In genomic region chr2:162217596-162217995, GRCh38 we compare ENCODE assay signal across 1 cellular context.
TF ChIP-seq lines count a peak whose summit lies in the region.

No MANE protein-coding gene starts in this region.

TF ChIP-seq in SK-N-SH, 30 proteins besides CTCF, POLR2A, EP300 and RAD21 (continued from another document):
- TF ChIP-seq GATA2 (CRISPR knock-in tag; IDR thresholded peaks at IDR 0.05) = no peak
- TF ChIP-seq SIN3A (IDR thresholded peaks at IDR 0.05; ENCODE audit: borderline replicate concordance, low read depth, low read length) = no peak
- no peak for TF ChIP-seq ELF1 (IDR thresholded peaks at IDR 0.05)
- TF ChIP-seq CHD2 (IDR thresholded peaks at IDR 0.05; ENCODE audit: low read length, partially characterized antibody) = no peak
- TF ChIP-seq EZH2phosphoT487 (IDR thresholded peaks at IDR 0.05; ENCODE audit: borderline replicate concordance, low read depth) = no peak
- TF ChIP-seq JUND (IDR thresholded peaks at IDR 0.05) = no peak
- TF ChIP-seq REST (IDR thresholded peaks at IDR 0.05; ENCODE audit: low read depth, low read length) = no peak
- no peak for TF ChIP-seq YY1 (IDR thresholded peaks at IDR 0.05; ENCODE audit: low read depth)
- TF ChIP-seq ZBTB33 (IDR thresholded peaks at IDR 0.05; ENCODE audit: borderline replicate concordance, low read depth) = no peak
- TF ChIP-seq USF1 (IDR thresholded peaks at IDR 0.05; ENCODE audit: borderline replicate concordance, low read depth) = no peak
- no peak for TF ChIP-seq RCOR1 (IDR thresholded peaks at IDR 0.05; ENCODE audit: low read length)
- peak; percentile 55; the same call in 1 of the 2 replicates for TF ChIP-seq POLR2AphosphoS5 (IDR thresholded peaks at IDR 0.05; ENCODE audit: low read depth, low read length)
- TF ChIP-seq SMC3 (IDR thresholded peaks at IDR 0.05; ENCODE audit: low read depth, low read length) = no peak
- TF ChIP-seq RXRA (IDR thresholded peaks at IDR 0.05; ENCODE audit: borderline replicate concordance, low read depth) = no peak
- TF ChIP-seq IRF3 (IDR thresholded peaks at IDR 0.05; ENCODE audit: low read depth, low read length) = no peak
- no peak for TF ChIP-seq GABPA (IDR thresholded peaks at IDR 0.05; ENCODE audit: low read depth)
- TF ChIP-seq TAF1 (IDR thresholded peaks at IDR 0.05; ENCODE audit: borderline replicate concordance, low read depth, low read length) = no peak
- TF ChIP-seq TCF12 (IDR thresholded peaks at IDR 0.05) = peak; percentile 89
- TF ChIP-seq TEAD4 (IDR thresholded peaks at IDR 0.05; ENCODE audit: borderline replicate concordance, insufficient read depth) = no peak
- 0 out of 2 replicates have a peak, but pooled peaks have one; percentile 16 for TF ChIP-seq PBX3 (IDR thresholded peaks at IDR 0.05)
- TF ChIP-seq USF2 (IDR thresholded peaks at IDR 0.05; ENCODE audit: borderline replicate concordance, low read depth, low read length) = no peak
- TF ChIP-seq FOXJ3 (CRISPR knock-in tag; IDR thresholded peaks at IDR 0.05) = no peak
